In the genomic region with DNA sequence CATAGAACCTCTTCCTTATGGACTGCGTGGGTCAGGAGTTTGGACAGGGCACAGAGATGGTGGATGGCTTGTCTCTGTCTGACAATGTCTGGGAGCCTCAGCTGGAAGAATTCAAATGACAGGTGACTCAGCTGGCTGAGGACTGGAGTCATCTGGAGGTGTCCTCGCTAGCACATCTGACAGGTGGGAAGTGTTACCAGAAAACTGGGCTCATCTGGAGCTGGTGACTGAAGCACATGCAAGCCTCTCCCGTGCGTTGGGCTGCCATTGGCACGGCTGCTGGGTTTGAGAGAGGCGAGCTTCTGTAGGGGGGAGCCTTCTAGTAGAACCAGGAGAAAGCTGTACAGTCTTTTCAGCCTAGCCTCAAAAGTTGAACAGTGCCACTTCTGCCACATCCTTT, we compare ENCODE assay signal across 22 cellular contexts.
"Had no signal": no experiment of that assay in that cellular context is flagged by ENCODE, and none has a peak within 500 bp of the region (broad histone marks: within the 10 kb centered on the region; RNA-seq: fewer than 3 reads in every experiment).

No MANE protein-coding gene starts in this region.

- ATAC-seq: mucosa of descending colon; naive thymus-derived CD4-positive, alpha-beta T cell; right lobe of liver had no signal

- H3K4me1 ChIP-seq: neural progenitor cell, right lobe of liver had no signal

- H3K27ac ChIP-seq: neural progenitor cell, right lobe of liver, thoracic aorta, tibial nerve had no signal

- H3K4me3 ChIP-seq: dorsolateral prefrontal cortex, mucosa of descending colon, neural progenitor cell, right lobe of liver, smooth muscle cell, thoracic aorta, tibial nerve had no signal

- H3K27me3 ChIP-seq: neural progenitor cell, right lobe of liver, tibial nerve had no signal

- DNase-seq: cerebellar nuclear complex; effector CD4-positive, alpha-beta T cell; immature natural killer cell; islet precursor cell; kidney glomerular epithelial cell; mesenchymal stem cell; mucosa of descending colon; retina; right lobe of liver; stimulated activated CD4-positive, alpha-beta T cell treated with anti-CD3 and anti-CD28 coated beads, Interleukin-12 subunit alpha, Interleukin-12 subunit beta, amount 100 ng/mL, for 4 hours; stimulated activated CD4-positive, alpha-beta T cell treated with anti-CD3 and anti-CD28 coated beads, Interleukin-1b, Interleukin-23, amount 100 ng/mL, for 48 hours; stimulated activated CD4-positive, alpha-beta T cell treated with anti-CD3 and anti-CD28 coated beads, Interleukin-4, amount 100 ng/mL, for 1 hour; stimulated activated CD8-positive, alpha-beta memory T cell treated with anti-CD3 and anti-CD28 coated beads, Interleukin-4, amount 100 ng/mL, for 48 hours; stimulated activated naive CD4-positive, alpha-beta T cell treated with Interleukin-2 at 50 U/mL for 16 hours had no signal

- H3K4me3 Mint-ChIP-seq: immature natural killer cell; mesothelial cell of epicardium; naive thymus-derived CD4-positive, alpha-beta T cell; nephron; neural progenitor cell had no signal

- H3K27ac Mint-ChIP-seq: immature natural killer cell; mesothelial cell of epicardium; naive thymus-derived CD4-positive, alpha-beta T cell; nephron; neural progenitor cell had no signal

- H3K9me3 Mint-ChIP-seq: immature natural killer cell; mesothelial cell of epicardium; naive thymus-derived CD4-positive, alpha-beta T cell; nephron had no signal

- H3K4me1 Mint-ChIP-seq: immature natural killer cell; naive thymus-derived CD4-positive, alpha-beta T cell had no signal

- H3K36me3 Mint-ChIP-seq: immature natural killer cell; mesothelial cell of epicardium; naive thymus-derived CD4-positive, alpha-beta T cell; neural progenitor cell had no signal

- H3K27me3 Mint-ChIP-seq: naive thymus-derived CD4-positive, alpha-beta T cell had no signal

- H3K9me3 ChIP-seq: mucosa of descending colon, right lobe of liver, thoracic aorta had no signal
